Comparison of ENCODE assay signal across 2 cellular contexts in the genomic region with DNA sequence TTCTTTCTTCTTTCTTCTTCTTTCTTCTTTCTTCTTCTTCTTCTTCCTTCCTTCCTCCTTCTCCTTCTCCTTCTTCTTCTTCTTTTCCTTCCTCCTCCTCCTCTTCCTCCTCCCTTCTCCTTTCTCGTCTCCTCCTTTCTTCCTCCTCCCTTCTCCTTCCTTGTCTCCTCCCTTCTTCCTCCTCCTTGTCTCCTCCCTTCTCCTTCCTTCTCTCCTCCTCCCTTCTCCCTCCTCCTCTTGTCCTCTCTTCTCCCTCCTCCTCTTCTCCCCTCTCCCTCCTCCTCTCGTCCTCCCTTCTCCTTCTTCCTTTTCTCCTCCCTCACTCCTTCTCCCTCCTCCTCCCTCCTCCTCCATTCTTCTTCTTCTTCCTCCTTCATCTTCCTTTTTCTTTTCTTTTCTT.
TF ChIP-seq lines count a peak whose summit lies in the region.

No MANE protein-coding gene starts in this region.

TF ChIP-seq in HEK293, 187 proteins besides CTCF, POLR2A, EP300 and RAD21 (continued from another document):
- TF ChIP-seq, protein P1, sequence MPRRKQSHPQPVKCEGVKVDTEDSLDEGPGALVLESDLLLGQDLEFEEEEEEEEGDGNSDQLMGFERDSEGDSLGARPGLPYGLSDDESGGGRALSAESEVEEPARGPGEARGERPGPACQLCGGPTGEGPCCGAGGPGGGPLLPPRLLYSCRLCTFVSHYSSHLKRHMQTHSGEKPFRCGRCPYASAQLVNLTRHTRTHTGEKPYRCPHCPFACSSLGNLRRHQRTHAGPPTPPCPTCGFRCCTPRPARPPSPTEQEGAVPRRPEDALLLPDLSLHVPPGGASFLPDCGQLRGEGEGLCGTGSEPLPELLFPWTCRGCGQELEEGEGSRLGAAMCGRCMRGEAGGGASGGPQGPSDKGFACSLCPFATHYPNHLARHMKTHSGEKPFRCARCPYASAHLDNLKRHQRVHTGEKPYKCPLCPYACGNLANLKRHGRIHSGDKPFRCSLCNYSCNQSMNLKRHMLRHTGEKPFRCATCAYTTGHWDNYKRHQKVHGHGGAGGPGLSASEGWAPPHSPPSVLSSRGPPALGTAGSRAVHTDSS (tag by site-specific recombination; IDR thresholded peaks at IDR 0.05) = peak; percentile 37; the same call in 1 of the 2 replicates

TF ChIP-seq in GM12878, 131 proteins besides CTCF, POLR2A, EP300 and RAD21 (continued from another document):
- TF ChIP-seq, protein P2, sequence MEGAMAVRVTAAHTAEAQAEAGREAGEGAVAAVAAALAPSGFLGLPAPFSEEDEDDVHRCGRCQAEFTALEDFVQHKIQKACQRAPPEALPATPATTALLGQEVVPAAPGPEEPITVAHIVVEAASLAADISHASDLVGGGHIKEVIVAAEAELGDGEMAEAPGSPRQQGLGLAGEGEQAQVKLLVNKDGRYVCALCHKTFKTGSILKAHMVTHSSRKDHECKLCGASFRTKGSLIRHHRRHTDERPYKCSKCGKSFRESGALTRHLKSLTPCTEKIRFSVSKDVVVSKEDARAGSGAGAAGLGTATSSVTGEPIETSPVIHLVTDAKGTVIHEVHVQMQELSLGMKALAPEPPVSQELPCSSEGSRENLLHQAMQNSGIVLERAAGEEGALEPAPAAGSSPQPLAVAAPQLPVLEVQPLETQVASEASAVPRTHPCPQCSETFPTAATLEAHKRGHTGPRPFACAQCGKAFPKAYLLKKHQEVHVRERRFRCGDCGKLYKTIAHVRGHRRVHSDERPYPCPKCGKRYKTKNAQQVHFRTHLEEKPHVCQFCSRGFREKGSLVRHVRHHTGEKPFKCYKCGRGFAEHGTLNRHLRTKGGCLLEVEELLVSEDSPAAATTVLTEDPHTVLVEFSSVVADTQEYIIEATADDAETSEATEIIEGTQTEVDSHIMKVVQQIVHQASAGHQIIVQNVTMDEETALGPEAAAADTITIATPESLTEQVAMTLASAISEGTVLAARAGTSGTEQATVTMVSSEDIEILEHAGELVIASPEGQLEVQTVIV (IDR thresholded peaks at IDR 0.05; ENCODE audit: borderline replicate concordance, partially characterized antibody) = peak; percentile 32
- TF ChIP-seq FOXM1 (IDR thresholded peaks at IDR 0.05; ENCODE audit: low read depth, low read length) (no peak), SKIL (IDR thresholded peaks at IDR 0.05; ENCODE audit: low read depth, poor library complexity, severe bottlenecking) (no peak), YY1 (IDR thresholded peaks at IDR 0.05; ENCODE audit: low read depth, low read length) (no peak), HCFC1 (IDR thresholded peaks at IDR 0.05; ENCODE audit: low read length) (no peak), ZNF384 (IDR thresholded peaks at IDR 0.05; ENCODE audit: borderline replicate concordance, low read depth, low read length) (no peak), FOXK2 (IDR thresholded peaks at IDR 0.05) (peak; percentile 50; the same call in 1 of the 2 replicates), BRCA1 (IDR thresholded peaks at IDR 0.05; ENCODE audit: low read depth, low read length) (no peak), SPI1 (IDR thresholded peaks at IDR 0.05; ENCODE audit: borderline replicate concordance, insufficient read depth, low read depth, low read length) (no peak), RUNX3 (IDR thresholded peaks at IDR 0.05; ENCODE audit: low read length) (no peak), NRF1 (conservative IDR thresholded peaks at IDR 0.05; ENCODE audit: low read depth, low read length) (no peak), MYB (IDR thresholded peaks at IDR 0.05; ENCODE audit: borderline replicate concordance, low read depth, low read length) (no peak), EED (IDR thresholded peaks at IDR 0.05; ENCODE audit: low read depth) (no peak), IRF5 (IDR thresholded peaks at IDR 0.05; ENCODE audit: borderline replicate concordance) (no peak)
